7 cellular contexts compared by ENCODE assay signal in the genomic region with DNA sequence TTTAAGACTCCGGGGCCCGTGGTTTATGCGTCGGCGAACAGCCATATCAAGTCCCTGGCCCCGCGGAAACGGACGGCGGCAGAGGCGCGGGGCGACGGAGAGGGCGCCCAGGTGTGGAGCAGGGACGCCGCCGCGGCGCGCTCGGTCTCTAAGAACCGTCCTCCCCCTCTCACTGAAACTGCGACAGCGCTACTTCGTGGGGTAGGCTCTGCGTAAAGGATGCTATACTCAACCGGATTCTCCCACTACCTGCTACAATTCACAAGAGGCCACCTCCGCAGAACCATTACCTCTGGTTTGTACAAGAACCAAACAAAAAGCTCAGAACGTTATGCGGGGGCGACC. TPM values are rescaled to one million over a fixed set of nuclear protein-coding genes. Genes with fewer than 3 reads are reported as not detected.
DNase-seq lines count a peak whose midpoint lies in the region; ATAC-seq and TF ChIP-seq lines count a peak whose summit lies in the region.

No MANE protein-coding gene starts in this region.

- DNase-seq in GM12864 (ENCODE audit: low read depth) (peak; percentile 26), thyroid gland (peak; percentile 53 to 54)
- peak; percentile 51 for DNase-seq in activated CD4-positive, CD25-positive, alpha-beta regulatory T cell treated with anti-CD3 and anti-CD28 coated beads, Interleukin-2, amount 50 U/mL, for 72 hours
- peak; percentile 32 for DNase-seq in effector CD8-positive, alpha-beta T cell (lab: John Stamatoyannopoulos, UW)

- peaks cover 3 to 9% of the 10 kb centered on the region in 2 donors for H3K36me3 ChIP-seq in thyroid gland

- peak overlapping the region; percentile 88 to 94 (median 88) for H3K27ac Mint-ChIP-seq in IgD-negative memory B cell

- no peaks in the 10 kb centered on the region for H3K27me3 Mint-ChIP-seq in IgD-negative memory B cell

- no peak for TF ChIP-seq CTCF in GM12864 (IDR thresholded peaks at IDR 0.05; ENCODE audit: low read depth, low read length, missing control alignments)
- no peak for TF ChIP-seq CTCF in thyroid gland (IDR thresholded peaks at IDR 0.05)

- no peaks in the 10 kb centered on the region for H3K27me3 ChIP-seq in mononuclear cell (ENCODE audit: insufficient read depth, low read length)
- no peaks in the 10 kb centered on the region for H3K27me3 ChIP-seq in thyroid gland

- intact Hi-C loops in thyroid gland (cut with DNase I): loop anchor here (5.0 kb wide), 1 partner anchor 61 kb away; no protein-coding TSS in a partner anchor

- peak; percentile 45 for ATAC-seq in GM21576 (IDR thresholded peaks at IDR 0.05; ENCODE audit: unreplicated experiment)

- H3K4me3 ChIP-seq in GM12864 (ENCODE audit: low read depth, low read length): peak overlapping the region; percentile 83
- peak overlapping the region; percentile 82 for H3K4me3 ChIP-seq in mononuclear cell (ENCODE audit: low read length)
- peak overlapping the region; percentile 65 to 92 (median 82) for H3K4me3 ChIP-seq in thyroid gland (replicated peaks in 1 of 3)

- H3K36me3 Mint-ChIP-seq in IgD-negative memory B cell: peaks cover 3% of the 10 kb centered on the region

- peak overlapping the region; percentile 32 to 75 (median 38) for H3K27ac ChIP-seq in thyroid gland

- H3K4me1 ChIP-seq in mononuclear cell (ENCODE audit: insufficient read depth, low read length): peaks cover 18% of the 10 kb centered on the region
- peaks cover 5 to 7% of the 10 kb centered on the region in 2 donors for H3K4me1 ChIP-seq in thyroid gland

- no peak for TF ChIP-seq POLR2A in thyroid gland (IDR thresholded peaks at IDR 0.05)

- 0% methylated on average over 21 to 32 of the region's 32 CpGs for whole genome bisulfite sequencing in thyroid gland, 2 donors

- no peaks in the 10 kb centered on the region for H3K9me3 Mint-ChIP-seq in IgD-negative memory B cell

- H3K4me3 Mint-ChIP-seq in IgD-negative memory B cell: peak overlapping the region; percentile 92 to 98 (median 93)

- no peaks in the 10 kb centered on the region for H3K9me3 ChIP-seq in mononuclear cell (ENCODE audit: low read depth, low read length)
- no peaks in the 10 kb centered on the region for H3K9me3 ChIP-seq in thyroid gland

- H3K4me1 Mint-ChIP-seq in IgD-negative memory B cell: peaks cover 3 to 17% (median 17%) of the 10 kb centered on the region in 3 donors

RNA-seq across cellular contexts. Expression of gene MRNIP, which starts 0.4 kb away (rescaled TPM):
- 26.2 TPM for polyA plus RNA-seq in IgD-negative memory B cell
- total RNA-seq in mononuclear cell: 13.2 TPM
- total RNA-seq in thyroid gland: 10 to 100 TPM; 37.1 to 68.2 (median 52.1) TPM

RNA-seq across cellular contexts. Expression of gene SQSTM1, which starts 37.5 kb away (rescaled TPM):
- polyA plus RNA-seq in IgD-negative memory B cell: 225 TPM
- total RNA-seq in mononuclear cell (229 TPM), thyroid gland (1,000 to 10,000 TPM in 1 of 4 donors, 100 to 1,000 TPM in 3; 649 to 1,146 (median 971) TPM)

RNA-seq across cellular contexts. Expression of gene TBC1D9B, which starts 49.5 kb away (rescaled TPM):
- polyA plus RNA-seq in IgD-negative memory B cell: 57.2 TPM
- total RNA-seq in mononuclear cell (36.2 TPM), thyroid gland (100 to 1,000 TPM in 1 of 4 donors, 10 to 100 TPM in 3; 75.5 to 115 (median 94.3) TPM)

RNA-seq across cellular contexts. Expression of gene MGAT4B, which starts 51.5 kb away (rescaled TPM):
- polyA plus RNA-seq in IgD-negative memory B cell: 12.0 TPM
- total RNA-seq in mononuclear cell (56.0 TPM), thyroid gland (100 to 1,000 TPM in 2 of 4 donors, 10 to 100 TPM in 2; 83.6 to 108 (median 102) TPM)

Comparison
In these comparisons a context has a peak if more than half of its experiments do, and no peak if none do; other contexts are left out.
1. Peak in every context shown above with its lines: DNase-seq, ATAC-seq, H3K4me3 ChIP-seq and H3K27ac ChIP-seq.